Comparison of ENCODE assay signal across 1 cellular context in genomic region chr17:4711671-4712111, GRCh38.
TF ChIP-seq lines count a peak whose summit lies in the region.

No MANE protein-coding gene starts in this region.

TF ChIP-seq in WTC11, 78 proteins besides CTCF, POLR2A, EP300 and RAD21:
- TF ChIP-seq, protein P1, sequence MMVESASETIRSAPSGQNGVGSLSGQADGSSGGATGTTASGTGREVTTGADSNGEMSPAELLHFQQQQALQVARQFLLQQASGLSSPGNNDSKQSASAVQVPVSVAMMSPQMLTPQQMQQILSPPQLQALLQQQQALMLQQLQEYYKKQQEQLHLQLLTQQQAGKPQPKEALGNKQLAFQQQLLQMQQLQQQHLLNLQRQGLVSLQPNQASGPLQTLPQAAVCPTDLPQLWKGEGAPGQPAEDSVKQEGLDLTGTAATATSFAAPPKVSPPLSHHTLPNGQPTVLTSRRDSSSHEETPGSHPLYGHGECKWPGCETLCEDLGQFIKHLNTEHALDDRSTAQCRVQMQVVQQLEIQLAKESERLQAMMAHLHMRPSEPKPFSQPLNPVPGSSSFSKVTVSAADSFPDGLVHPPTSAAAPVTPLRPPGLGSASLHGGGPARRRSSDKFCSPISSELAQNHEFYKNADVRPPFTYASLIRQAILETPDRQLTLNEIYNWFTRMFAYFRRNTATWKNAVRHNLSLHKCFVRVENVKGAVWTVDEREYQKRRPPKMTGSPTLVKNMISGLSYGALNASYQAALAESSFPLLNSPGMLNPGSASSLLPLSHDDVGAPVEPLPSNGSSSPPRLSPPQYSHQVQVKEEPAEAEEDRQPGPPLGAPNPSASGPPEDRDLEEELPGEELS (CRISPR knock-in tag; IDR thresholded peaks at IDR 0.05) = no peak
- TF ChIP-seq, protein P2, sequence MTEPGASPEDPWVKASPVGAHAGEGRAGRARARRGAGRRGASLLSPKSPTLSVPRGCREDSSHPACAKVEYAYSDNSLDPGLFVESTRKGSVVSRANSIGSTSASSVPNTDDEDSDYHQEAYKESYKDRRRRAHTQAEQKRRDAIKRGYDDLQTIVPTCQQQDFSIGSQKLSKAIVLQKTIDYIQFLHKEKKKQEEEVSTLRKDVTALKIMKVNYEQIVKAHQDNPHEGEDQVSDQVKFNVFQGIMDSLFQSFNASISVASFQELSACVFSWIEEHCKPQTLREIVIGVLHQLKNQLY (CRISPR knock-in tag; IDR thresholded peaks at IDR 0.05) = no peak
- TF ChIP-seq CDX4 (CRISPR knock-in tag; IDR thresholded peaks at IDR 0.05; ENCODE audit: borderline replicate concordance) = no peak
- no peak for TF ChIP-seq ELF4 (CRISPR knock-in tag; IDR thresholded peaks at IDR 0.05; ENCODE audit: low read depth)
- TF ChIP-seq EMX1 (CRISPR knock-in tag; IDR thresholded peaks at IDR 0.05) = no peak
- no peak for TF ChIP-seq FOXP1 (CRISPR knock-in tag; IDR thresholded peaks at IDR 0.05; ENCODE audit: borderline replicate concordance)
- TF ChIP-seq, protein P3, sequence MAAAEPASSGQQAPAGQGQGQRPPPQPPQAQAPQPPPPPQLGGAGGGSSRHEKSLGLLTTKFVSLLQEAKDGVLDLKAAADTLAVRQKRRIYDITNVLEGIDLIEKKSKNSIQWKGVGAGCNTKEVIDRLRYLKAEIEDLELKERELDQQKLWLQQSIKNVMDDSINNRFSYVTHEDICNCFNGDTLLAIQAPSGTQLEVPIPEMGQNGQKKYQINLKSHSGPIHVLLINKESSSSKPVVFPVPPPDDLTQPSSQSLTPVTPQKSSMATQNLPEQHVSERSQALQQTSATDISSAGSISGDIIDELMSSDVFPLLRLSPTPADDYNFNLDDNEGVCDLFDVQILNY (CRISPR knock-in tag; IDR thresholded peaks at IDR 0.05) = no peak
- TF ChIP-seq ESRRA (CRISPR knock-in tag; IDR thresholded peaks at IDR 0.05; ENCODE audit: borderline replicate concordance) = no peak
- TF ChIP-seq, protein P4, sequence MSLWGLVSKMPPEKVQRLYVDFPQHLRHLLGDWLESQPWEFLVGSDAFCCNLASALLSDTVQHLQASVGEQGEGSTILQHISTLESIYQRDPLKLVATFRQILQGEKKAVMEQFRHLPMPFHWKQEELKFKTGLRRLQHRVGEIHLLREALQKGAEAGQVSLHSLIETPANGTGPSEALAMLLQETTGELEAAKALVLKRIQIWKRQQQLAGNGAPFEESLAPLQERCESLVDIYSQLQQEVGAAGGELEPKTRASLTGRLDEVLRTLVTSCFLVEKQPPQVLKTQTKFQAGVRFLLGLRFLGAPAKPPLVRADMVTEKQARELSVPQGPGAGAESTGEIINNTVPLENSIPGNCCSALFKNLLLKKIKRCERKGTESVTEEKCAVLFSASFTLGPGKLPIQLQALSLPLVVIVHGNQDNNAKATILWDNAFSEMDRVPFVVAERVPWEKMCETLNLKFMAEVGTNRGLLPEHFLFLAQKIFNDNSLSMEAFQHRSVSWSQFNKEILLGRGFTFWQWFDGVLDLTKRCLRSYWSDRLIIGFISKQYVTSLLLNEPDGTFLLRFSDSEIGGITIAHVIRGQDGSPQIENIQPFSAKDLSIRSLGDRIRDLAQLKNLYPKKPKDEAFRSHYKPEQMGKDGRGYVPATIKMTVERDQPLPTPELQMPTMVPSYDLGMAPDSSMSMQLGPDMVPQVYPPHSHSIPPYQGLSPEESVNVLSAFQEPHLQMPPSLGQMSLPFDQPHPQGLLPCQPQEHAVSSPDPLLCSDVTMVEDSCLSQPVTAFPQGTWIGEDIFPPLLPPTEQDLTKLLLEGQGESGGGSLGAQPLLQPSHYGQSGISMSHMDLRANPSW (CRISPR knock-in tag; conservative IDR thresholded peaks at IDR 0.05; ENCODE audit: low read depth) = no peak
- no peak for TF ChIP-seq HMGA2 (CRISPR knock-in tag; IDR thresholded peaks at IDR 0.05)
- TF ChIP-seq TEAD4 (CRISPR knock-in tag; IDR thresholded peaks at IDR 0.05) = no peak
- TF ChIP-seq, protein P5, sequence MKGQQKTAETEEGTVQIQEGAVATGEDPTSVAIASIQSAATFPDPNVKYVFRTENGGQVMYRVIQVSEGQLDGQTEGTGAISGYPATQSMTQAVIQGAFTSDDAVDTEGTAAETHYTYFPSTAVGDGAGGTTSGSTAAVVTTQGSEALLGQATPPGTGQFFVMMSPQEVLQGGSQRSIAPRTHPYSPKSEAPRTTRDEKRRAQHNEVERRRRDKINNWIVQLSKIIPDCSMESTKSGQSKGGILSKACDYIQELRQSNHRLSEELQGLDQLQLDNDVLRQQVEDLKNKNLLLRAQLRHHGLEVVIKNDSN (CRISPR knock-in tag; IDR thresholded peaks at IDR 0.05) = no peak
- TF ChIP-seq NFE2L1 (CRISPR knock-in tag; IDR thresholded peaks at IDR 0.05) = no peak
- no peak for TF ChIP-seq NR1H2 (CRISPR knock-in tag; IDR thresholded peaks at IDR 0.05)
- no peak for TF ChIP-seq IRF2 (CRISPR knock-in tag; IDR thresholded peaks at IDR 0.05; ENCODE audit: borderline replicate concordance, low read depth)
- TF ChIP-seq ZNF317 (CRISPR knock-in tag; IDR thresholded peaks at IDR 0.05; ENCODE audit: borderline replicate concordance, low read depth) = no peak
- TF ChIP-seq, protein P6, sequence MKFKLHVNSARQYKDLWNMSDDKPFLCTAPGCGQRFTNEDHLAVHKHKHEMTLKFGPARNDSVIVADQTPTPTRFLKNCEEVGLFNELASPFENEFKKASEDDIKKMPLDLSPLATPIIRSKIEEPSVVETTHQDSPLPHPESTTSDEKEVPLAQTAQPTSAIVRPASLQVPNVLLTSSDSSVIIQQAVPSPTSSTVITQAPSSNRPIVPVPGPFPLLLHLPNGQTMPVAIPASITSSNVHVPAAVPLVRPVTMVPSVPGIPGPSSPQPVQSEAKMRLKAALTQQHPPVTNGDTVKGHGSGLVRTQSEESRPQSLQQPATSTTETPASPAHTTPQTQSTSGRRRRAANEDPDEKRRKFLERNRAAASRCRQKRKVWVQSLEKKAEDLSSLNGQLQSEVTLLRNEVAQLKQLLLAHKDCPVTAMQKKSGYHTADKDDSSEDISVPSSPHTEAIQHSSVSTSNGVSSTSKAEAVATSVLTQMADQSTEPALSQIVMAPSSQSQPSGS (CRISPR knock-in tag; IDR thresholded peaks at IDR 0.05; ENCODE audit: borderline replicate concordance, low read depth) = no peak
- TF ChIP-seq, protein P7, sequence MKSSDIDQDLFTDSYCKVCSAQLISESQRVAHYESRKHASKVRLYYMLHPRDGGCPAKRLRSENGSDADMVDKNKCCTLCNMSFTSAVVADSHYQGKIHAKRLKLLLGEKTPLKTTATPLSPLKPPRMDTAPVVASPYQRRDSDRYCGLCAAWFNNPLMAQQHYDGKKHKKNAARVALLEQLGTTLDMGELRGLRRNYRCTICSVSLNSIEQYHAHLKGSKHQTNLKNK (CRISPR knock-in tag; IDR thresholded peaks at IDR 0.05) = no peak
- no peak for TF ChIP-seq GTF2I (CRISPR knock-in tag; conservative IDR thresholded peaks at IDR 0.05)
